22 cellular contexts compared by ENCODE assay signal in genomic region chr10:76070861-76071260, GRCh38.
DNase-seq lines count a peak whose midpoint lies in the region; ATAC-seq and TF ChIP-seq lines count a peak whose summit lies in the region.
"Had no signal": no experiment of that assay in that cellular context is flagged by ENCODE, and none has a peak within 500 bp of the region (broad histone marks: within the 10 kb centered on the region; RNA-seq: fewer than 3 reads in every experiment).

No MANE protein-coding gene starts in this region.

- peaks cover 20% of the 10 kb centered on the region for H3K4me1 Mint-ChIP-seq in neural progenitor cell
- H3K4me1 Mint-ChIP-seq in glutamatergic neuron (ENCODE audit: low read depth, unreplicated experiment): no peaks in the 10 kb centered on the region
- H3K4me1 Mint-ChIP-seq: GM23338 had no signal

- DNase-seq in NCI-H82 (lab: John Stamatoyannopoulos, UW) (peak; percentile 83), esophagus muscularis mucosa (ENCODE audit: extremely low spot score) (no peak), neural progenitor cell (ENCODE audit: low spot score) (no peak), tibial artery (no peak), mesenteric fat pad (ENCODE audit: low spot score) (no peak), glutamatergic neuron (no peak)
- DNase-seq: 8988T; CD8-positive, alpha-beta T cell; GDM1; HCEC 1CT; KBM-7; NCI-H1092; NCI-H1436; NCI-H187 treated with DMSO at 0.1 percent for 48 hours; NCI-H2227 treated with DMSO at 0.1 percent for 48 hours; NCI-H510A; NK-92 treated with Interleukin-12 subunit alpha and Interleukin-12 subunit beta, amount 100 ng/mL, for 24 hours had no signal

- H3K36me3 ChIP-seq in esophagus muscularis mucosa (no peaks in the 10 kb centered on the region), neural progenitor cell (no peaks in the 10 kb centered on the region), tibial artery (no peaks in the 10 kb centered on the region)
- H3K36me3 ChIP-seq: BLaER1 treated with 17β-estradiol and CSF1 and Interleukin-3, amounts not matched to agents 10 nM and 100 nM; SJSA1 had no signal

- peak overlapping the region; percentile 35 for H3K27ac Mint-ChIP-seq in neural progenitor cell
- no peak overlapping the region for H3K27ac Mint-ChIP-seq in glutamatergic neuron (ENCODE audit: unreplicated experiment)
- H3K27ac Mint-ChIP-seq: CD8-positive, alpha-beta T cell; GM23338 had no signal

- no peaks in the 10 kb centered on the region for H4K20me1 ChIP-seq in neural progenitor cell (ENCODE audit: low read depth)
- H4K20me1 ChIP-seq: BLaER1 treated with 17β-estradiol and CSF1 and Interleukin-3, amounts not matched to agents 10 nM and 100 nM had no signal

- H3K36me3 Mint-ChIP-seq in neural progenitor cell (peaks cover 8% of the 10 kb centered on the region), glutamatergic neuron (ENCODE audit: unreplicated experiment) (peaks cover 23% of the 10 kb centered on the region)
- H3K36me3 Mint-ChIP-seq: CD8-positive, alpha-beta T cell had no signal

- H3K27me3 Mint-ChIP-seq in neural progenitor cell (ENCODE audit: insufficient read depth, low read depth) (no peaks in the 10 kb centered on the region), glutamatergic neuron (ENCODE audit: unreplicated experiment) (no peaks in the 10 kb centered on the region)

- no peak overlapping the region for H3K4me2 ChIP-seq in neural progenitor cell
- H3K4me2 ChIP-seq: BLaER1 treated with 17β-estradiol and CSF1 and Interleukin-3, amounts not matched to agents 10 nM and 100 nM; GM23338 had no signal

- H3F3A ChIP-seq in neural progenitor cell (ENCODE audit: low read depth): no peaks in the 10 kb centered on the region

- peaks cover 0 to 62% (median 55%) of the 10 kb centered on the region in 4 donors for H3K4me1 ChIP-seq in esophagus muscularis mucosa
- H3K4me1 ChIP-seq in neural progenitor cell: no peaks in the 10 kb centered on the region
- H3K4me1 ChIP-seq in tibial artery: peaks cover 0 to 31% (median 12%) of the 10 kb centered on the region in 4 donors
- H3K4me1 ChIP-seq: BLaER1 treated with 17β-estradiol and CSF1 and Interleukin-3, amounts not matched to agents 10 nM and 100 nM; SJSA1 had no signal

- H3K27me3 ChIP-seq in esophagus muscularis mucosa: no peaks in the 10 kb centered on the region
- no peaks in the 10 kb centered on the region for H3K27me3 ChIP-seq in neural progenitor cell
- H3K27me3 ChIP-seq in tibial artery: no peaks in the 10 kb centered on the region
- H3K27me3 ChIP-seq: BLaER1 treated with 17β-estradiol and CSF1 and Interleukin-3, amounts not matched to agents 10 nM and 100 nM; SJSA1 had no signal

- 93% methylated on average over 5 of the region's 5 CpGs for WGBS in esophagus muscularis mucosa

- no peak for ATAC-seq in HG03280 (IDR thresholded peaks at IDR 0.05; ENCODE audit: unreplicated experiment)
- ATAC-seq in HG03432 (IDR thresholded peaks at IDR 0.05; ENCODE audit: unreplicated experiment): no peak
- ATAC-seq: CD8-positive, alpha-beta T cell; GM23338 had no signal

- TF ChIP-seq CTCF in esophagus muscularis mucosa (IDR thresholded peaks at IDR 0.05) (no peak), neural progenitor cell (IDR thresholded peaks at IDR 0.05) (no peak), tibial artery (IDR thresholded peaks at IDR 0.05) (no peak), glutamatergic neuron (IDR thresholded peaks at IDR 0.05; ENCODE audit: partially characterized antibody, unreplicated experiment) (no peak)

- TF ChIP-seq POLR2A in esophagus muscularis mucosa (IDR thresholded peaks at IDR 0.05; ENCODE audit: low read depth): no peak

- no peaks in the 10 kb centered on the region for H3K79me2 ChIP-seq in neural progenitor cell (ENCODE audit: low read depth)

- H3K4me3 ChIP-seq in esophagus muscularis mucosa: no peak overlapping the region
- no peak overlapping the region for H3K4me3 ChIP-seq in neural progenitor cell
- no peak overlapping the region for H3K4me3 ChIP-seq in tibial artery
- H3K4me3 ChIP-seq: BLaER1 treated with 17β-estradiol and CSF1 and Interleukin-3, amounts not matched to agents 10 nM and 100 nM; GM23338; SJSA1 had no signal

- peak overlapping the region in 3 of 4 donors; percentile 2 to 52 (median 51) for H3K27ac ChIP-seq in esophagus muscularis mucosa (replicated peaks in 1 of 4)
- H3K27ac ChIP-seq in neural progenitor cell: no peak overlapping the region
- peak overlapping the region; percentile 19 to 52 for H3K27ac ChIP-seq in tibial artery
- H3K27ac ChIP-seq: BLaER1 treated with 17β-estradiol and CSF1 and Interleukin-3, amounts not matched to agents 10 nM and 100 nM; SJSA1 had no signal

- H3K9me3 ChIP-seq in esophagus muscularis mucosa (no peaks in the 10 kb centered on the region), neural progenitor cell (ENCODE audit: low read depth) (no peaks in the 10 kb centered on the region), tibial artery (no peaks in the 10 kb centered on the region)
- H3K9me3 ChIP-seq: SJSA1 had no signal

- no peak for TF ChIP-seq EP300 in esophagus muscularis mucosa (IDR thresholded peaks at IDR 0.05)

- intact Hi-C loops in esophagus muscularis mucosa (cut with DNase I) (no loop called here), tibial artery (cut with DNase I; ENCODE audit: low total_unique reads) (no loop called here)

- H3K9me3 Mint-ChIP-seq in neural progenitor cell: peaks cover 33% of the 10 kb centered on the region
- H3K9me3 Mint-ChIP-seq in glutamatergic neuron (ENCODE audit: unreplicated experiment): peaks cover 3% of the 10 kb centered on the region
- H3K9me3 Mint-ChIP-seq: CD8-positive, alpha-beta T cell had no signal

- H3K9ac ChIP-seq in neural progenitor cell: no peak overlapping the region
- H3K9ac ChIP-seq: BLaER1 treated with 17β-estradiol and CSF1 and Interleukin-3, amounts not matched to agents 10 nM and 100 nM had no signal

- H3K4me3 Mint-ChIP-seq in neural progenitor cell (peak overlapping the region; percentile 14), glutamatergic neuron (ENCODE audit: unreplicated experiment) (no peak overlapping the region)
- H3K4me3 Mint-ChIP-seq: CD8-positive, alpha-beta T cell; GM23338 had no signal

- H2AFZ ChIP-seq in neural progenitor cell (replicated peaks): no peak overlapping the region
- H2AFZ ChIP-seq: GM23338 had no signal
